ENCODE assay signal across 12 cellular contexts in genomic region chr22:19287076-19287724, GRCh38. TPM values are rescaled to one million over a fixed set of nuclear protein-coding genes. Genes with fewer than 3 reads are reported as not detected.
DNase-seq lines count a peak whose midpoint lies in the region; ATAC-seq, FAIRE-seq and TF ChIP-seq lines count a peak whose summit lies in the region.
"Had no signal": no experiment of that assay in that cellular context is flagged by ENCODE, and none has a peak within 500 bp of the region (broad histone marks: within the 10 kb centered on the region; RNA-seq: fewer than 3 reads in every experiment).

No MANE protein-coding gene starts in this region.

- FAIRE-seq in keratinocyte (lab: Jason Lieb, UNC): peak; percentile 95

- peak overlapping the region; percentile 86 for H3K4me2 ChIP-seq in keratinocyte (ENCODE audit: control insufficient read depth, extremely low read depth, insufficient read depth, low read depth, low read length)

- H3K4me3 ChIP-seq in keratinocyte (ENCODE audit: control insufficient read depth in 2 of 3, extremely low read depth in 1 of 3, insufficient read depth in 2 of 3, low read depth in 1 of 3, low read length in 3 of 3): peak overlapping the region in 1 of 3 experiments; percentile 3
- H3K4me3 ChIP-seq in WERI-Rb-1 (ENCODE audit: low read depth, low read length): no peak overlapping the region
- H3K4me3 ChIP-seq: lower lobe of right lung, suprapubic skin had no signal

- H3K9me1 ChIP-seq in keratinocyte (ENCODE audit: control insufficient read depth, extremely low read depth, insufficient read depth, low read length): no peaks in the 10 kb centered on the region

- H3K9me3 ChIP-seq in keratinocyte (ENCODE audit: control insufficient read depth, low read depth, low read length) (no peaks in the 10 kb centered on the region), WERI-Rb-1 (ENCODE audit: severe bottlenecking) (no peaks in the 10 kb centered on the region)
- H3K9me3 ChIP-seq: lower lobe of right lung, suprapubic skin had no signal

- no peak overlapping the region for H2AFZ ChIP-seq in keratinocyte (ENCODE audit: control insufficient read depth, low read length)

- H4K20me1 ChIP-seq in keratinocyte (ENCODE audit: control insufficient read depth, extremely low read depth, insufficient read depth, low read length): no peaks in the 10 kb centered on the region

- DNase-seq in COR-L47 (lab: John Stamatoyannopoulos, UW) (peak; percentile 83), NCI-H1105 (lab: John Stamatoyannopoulos, UW) (peak; percentile 73), RPMI7951 (ENCODE audit: low read depth) (peak; percentile 35), keratinocyte (ENCODE audit: low read depth, low spot score) (peak; percentile 64), WERI-Rb-1 (no peak)
- DNase-seq in activated T-cell treated with anti-CD3 and anti-CD28 coated beads, Interleukin-2, amount 50 U/mL, for 4 hours: no peak
- DNase-seq: CD4-positive, CD25-positive, alpha-beta regulatory T cell; lower lobe of right lung; MV-4-11 had no signal

- no peak overlapping the region for H3K4me3 Mint-ChIP-seq in activated T-cell treated with anti-CD3 and anti-CD28 coated beads, Interleukin-2, amount 50 U/mL, for 4 hours

- H3K79me2 ChIP-seq in keratinocyte (ENCODE audit: control insufficient read depth, insufficient read depth, low read length): no peaks in the 10 kb centered on the region

- peaks cover 30% of the 10 kb centered on the region for H3K27me3 Mint-ChIP-seq in activated T-cell treated with anti-CD3 and anti-CD28 coated beads, Interleukin-2, amount 50 U/mL, for 4 hours (ENCODE audit: low read depth)

- H3K27me3 ChIP-seq in keratinocyte (ENCODE audit: control insufficient read depth, extremely low read depth, insufficient read depth, low read length) (no peaks in the 10 kb centered on the region), WERI-Rb-1 (ENCODE audit: insufficient read depth, low read depth, severe bottlenecking) (no peaks in the 10 kb centered on the region)
- H3K27me3 ChIP-seq: suprapubic skin had no signal

- H3K27ac ChIP-seq in keratinocyte (ENCODE audit: control insufficient read depth, insufficient read depth, low read length): peak overlapping the region; percentile 76
- H3K27ac ChIP-seq in WERI-Rb-1: no peak overlapping the region
- H3K27ac ChIP-seq: lower lobe of right lung, suprapubic skin had no signal

- H3K9ac ChIP-seq in keratinocyte (ENCODE audit: control insufficient read depth, extremely low read depth, insufficient read depth, low read length): peak overlapping the region; percentile 46

- no peaks in the 10 kb centered on the region for H3K9me3 Mint-ChIP-seq in activated T-cell treated with anti-CD3 and anti-CD28 coated beads, Interleukin-2, amount 50 U/mL, for 4 hours

- no peak for ATAC-seq in activated T-cell treated with anti-CD3 and anti-CD28 coated beads, Interleukin-2, amount 50 U/mL, for 4 hours
- no peak for ATAC-seq in HG02973 (IDR thresholded peaks at IDR 0.05; ENCODE audit: unreplicated experiment)
- no peak for ATAC-seq in GM21528 (IDR thresholded peaks at IDR 0.05; ENCODE audit: low FRiP score, unreplicated experiment)
- ATAC-seq: lower lobe of right lung had no signal

- peaks cover 40% of the 10 kb centered on the region for H3K4me1 ChIP-seq in keratinocyte (ENCODE audit: control insufficient read depth, extremely low read depth, insufficient read depth, low read length)

- H3K36me3 Mint-ChIP-seq in activated T-cell treated with anti-CD3 and anti-CD28 coated beads, Interleukin-2, amount 50 U/mL, for 4 hours (ENCODE audit: insufficient read depth): no peaks in the 10 kb centered on the region
- H3K36me3 Mint-ChIP-seq: CD4-positive, CD25-positive, alpha-beta regulatory T cell had no signal

- TF ChIP-seq CTCF in keratinocyte (optimal IDR thresholded peaks at IDR 0.05 in 1 of 3, IDR thresholded peaks at IDR 0.05 in 1 of 3, conservative IDR thresholded peaks at IDR 0.05 in 1 of 3; ENCODE audit: extremely low read depth in 1 of 3, insufficient read depth in 2 of 3, low read length in 3 of 3): no peak
- TF ChIP-seq CTCF in WERI-Rb-1 (IDR thresholded peaks at IDR 0.05; ENCODE audit: low read depth, low read length): no peak

- dilution Hi-C loops in keratinocyte (cut with MboI; ENCODE audit: extremely low pct_ligation_motif_present, low sequenced_read_pairs): no loop called here

- H3K4me1 Mint-ChIP-seq in activated T-cell treated with anti-CD3 and anti-CD28 coated beads, Interleukin-2, amount 50 U/mL, for 4 hours (ENCODE audit: low read depth): peaks cover 13% of the 10 kb centered on the region

- H3K36me3 ChIP-seq in keratinocyte (ENCODE audit: control insufficient read depth in 2 of 2, extremely low read depth in 1 of 2, insufficient read depth in 2 of 2, low read length in 2 of 2) (no peaks in the 10 kb centered on the region), WERI-Rb-1 (no peaks in the 10 kb centered on the region; the same call in 1 of the 2 replicates)
- H3K36me3 ChIP-seq: lower lobe of right lung, suprapubic skin had no signal

RNA-seq across cellular contexts. Expression of gene CLTCL1, which starts 4.3 kb away (rescaled TPM):
- total RNA-seq in RPMI7951 (2014; rRNA removed; shearing (Covaris generic)): 2.8 and 3.1 TPM in 2 replicates
- 11.2 to 19.4 TPM (median 12.4 TPM) in 3 replicates for polyA plus RNA-seq in keratinocyte
- 3.9 TPM for polyA plus RNA-seq in keratinocyte (2011; ENCODE audit: low read depth)
- polyA plus RNA-seq in keratinocyte (2011; cell fraction: cytosol; rRNA removed): 7.1 and 8.3 TPM in 2 replicates
- 36.1 and 47.2 TPM in 2 replicates for polyA plus RNA-seq in keratinocyte (2011; cell fraction: nucleus; rRNA removed)
- polyA plus RNA-seq in keratinocyte (2012; ENCODE audit: low replicate concordance): 4.9 and 7.5 TPM in 2 replicates
- polyA minus RNA-seq in keratinocyte: 15.5 to 37.2 TPM (median 28.1 TPM) in 3 replicates
- polyA minus RNA-seq in keratinocyte (2011; cell fraction: cytosol; rRNA and poly(A)+ RNA removed): 17.8 TPM
- polyA minus RNA-seq in keratinocyte (2011; cell fraction: nucleus; rRNA and poly(A)+ RNA removed): 22.9 and 47.3 TPM in 2 replicates
- total RNA-seq in activated T-cell treated with anti-CD3 and anti-CD28 coated beads, Interleukin-2, amount 50 U/mL, for 4 hours: under 1 TPM; 0.16 to 0.33 (median 0.18) TPM

Comparison
In these comparisons a context has a peak if more than half of its experiments do, and no peak if none do; other contexts are left out.
1. DNase-seq: peak in COR-L47 (single experiment), NCI-H1105 (single experiment), RPMI7951 (single experiment) and keratinocyte (single experiment); none in activated T-cell treated with anti-CD3 and anti-CD28 coated beads, Interleukin-2, amount 50 U/mL, for 4 hours (single experiment) and WERI-Rb-1 (single experiment).